Comparison of ENCODE assay signal across 9 cellular contexts in the genomic region with DNA sequence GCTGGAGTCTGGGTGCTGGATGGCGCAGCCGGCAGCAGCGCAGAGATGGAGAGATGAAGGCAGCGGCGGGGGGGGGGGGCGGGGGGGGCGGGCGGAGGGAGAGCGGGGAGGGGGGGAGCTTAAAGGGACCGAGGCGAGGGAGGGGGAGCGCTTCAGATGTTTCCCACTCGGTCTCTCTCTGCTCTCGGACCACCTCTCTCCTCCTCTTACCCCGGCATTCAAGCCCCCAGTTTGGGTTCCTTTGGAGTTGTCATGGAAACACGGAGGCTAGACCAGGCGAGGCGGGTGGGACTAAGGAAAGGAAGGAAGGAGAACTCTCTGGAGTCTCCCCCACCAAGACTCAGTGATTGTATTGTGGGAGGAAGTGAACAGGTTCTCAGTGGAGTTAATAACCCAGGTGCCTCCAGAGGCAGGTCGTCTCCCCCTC. TPM values are rescaled to one million over a fixed set of nuclear protein-coding genes. Genes with fewer than 3 reads are reported as not detected.
DNase-seq lines count a peak whose midpoint lies in the region; ATAC-seq and TF ChIP-seq lines count a peak whose summit lies in the region.
"Had no signal": no experiment of that assay in that cellular context is flagged by ENCODE, and none has a peak within 500 bp of the region (broad histone marks: within the 10 kb centered on the region; RNA-seq: fewer than 3 reads in every experiment).

Gene PRRT1 (minus strand): TSS at position 55 of the 427 bp plus-strand sequence. CDS start 112 bp downstream, outside the sequence.

- peak within 1 kb of the TSS; percentile 82 for H3K9ac ChIP-seq in skeletal muscle satellite cell (ENCODE audit: low read depth, low read length)

- peak within 1 kb of the TSS; percentile 94 for H3K4me2 ChIP-seq in skeletal muscle satellite cell (ENCODE audit: low read length)

- peaks cover 3% of the 10 kb centered on the region for H3K36me3 ChIP-seq in skeletal muscle satellite cell (ENCODE audit: insufficient read depth, low read length)

- H3K4me3 ChIP-seq in skeletal muscle satellite cell (ENCODE audit: low read length) = peak within 1 kb of the TSS; percentile 86

- H3K4me1 ChIP-seq in skeletal muscle satellite cell (ENCODE audit: control insufficient read depth, insufficient read depth, low read length) = peaks cover 28% of the 10 kb centered on the region

- CTCF ChIA-PET in activated CD8-positive, alpha-beta T cell treated with anti-CD3 and anti-CD28 coated beads, Interleukin-2, amount 10 ng/mL, durations not matched to agents 7 days and 5 days (lab: Charles Lee) = interaction anchor here (0.8 to 1.5 kb wide), 5 partner anchors 17 to 262 kb away, joined by 3 to 6 read pairs (median 3); partner anchors contain the start of gene ATF6B

- no peak for TF ChIP-seq CTCF in glutamatergic neuron (IDR thresholded peaks at IDR 0.05; ENCODE audit: partially characterized antibody, unreplicated experiment)
- TF ChIP-seq CTCF in GM13977 (IDR thresholded peaks at IDR 0.05; ENCODE audit: extremely low read depth, insufficient read depth, missing control alignments) = no peak

- H3K27me3 Mint-ChIP-seq in activated CD8-positive, alpha-beta T cell treated with anti-CD3 and anti-CD28 coated beads, Interleukin-2, amount 10 ng/mL, durations not matched to agents 7 days and 5 days (ENCODE audit: low read depth) = peaks cover 35% of the 10 kb centered on the region
- peaks cover 24% of the 10 kb centered on the region for H3K27me3 Mint-ChIP-seq in glutamatergic neuron (ENCODE audit: unreplicated experiment)

- peaks cover 23% of the 10 kb centered on the region for H3K27me3 ChIP-seq in skeletal muscle satellite cell (ENCODE audit: control insufficient read depth, insufficient read depth, low read length)

- no peaks in the 10 kb centered on the region for H3K36me3 Mint-ChIP-seq in activated CD8-positive, alpha-beta T cell treated with anti-CD3 and anti-CD28 coated beads, Interleukin-2, amount 10 ng/mL, durations not matched to agents 7 days and 5 days (ENCODE audit: low read depth)
- H3K36me3 Mint-ChIP-seq in glutamatergic neuron (ENCODE audit: unreplicated experiment) = no peaks in the 10 kb centered on the region

- peak within 1 kb of the TSS; percentile 61 for H3K27ac Mint-ChIP-seq in activated CD8-positive, alpha-beta T cell treated with anti-CD3 and anti-CD28 coated beads, Interleukin-2, amount 10 ng/mL, durations not matched to agents 7 days and 5 days
- H3K27ac Mint-ChIP-seq in glutamatergic neuron (ENCODE audit: unreplicated experiment) = peak within 1 kb of the TSS; percentile 94

- H3K4me1 Mint-ChIP-seq in activated CD8-positive, alpha-beta T cell treated with anti-CD3 and anti-CD28 coated beads, Interleukin-2, amount 10 ng/mL, durations not matched to agents 7 days and 5 days (ENCODE audit: low read depth) = peaks cover 56% of the 10 kb centered on the region
- peaks cover 30% of the 10 kb centered on the region for H3K4me1 Mint-ChIP-seq in glutamatergic neuron (ENCODE audit: low read depth, unreplicated experiment)

- no peaks in the 10 kb centered on the region for H3K9me3 ChIP-seq in skeletal muscle satellite cell (replicated peaks; ENCODE audit: low read length)

- no peak for ATAC-seq in activated CD8-positive, alpha-beta T cell treated with anti-CD3 and anti-CD28 coated beads, Interleukin-2, amount 10 ng/mL, durations not matched to agents 7 days and 5 days
- ATAC-seq in GM19467 (IDR thresholded peaks at IDR 0.05; ENCODE audit: unreplicated experiment) (no peak), HG02840 (IDR thresholded peaks at IDR 0.05; ENCODE audit: low FRiP score, unreplicated experiment) (no peak)

- H3K4me3 Mint-ChIP-seq in activated CD8-positive, alpha-beta T cell treated with anti-CD3 and anti-CD28 coated beads, Interleukin-2, amount 10 ng/mL, durations not matched to agents 7 days and 5 days = no peak within 1 kb of the TSS
- H3K4me3 Mint-ChIP-seq in glutamatergic neuron (ENCODE audit: unreplicated experiment) = peak within 1 kb of the TSS; percentile 100

- peak; percentile 80 for DNase-seq in GM03348 (ENCODE audit: low spot score)
- DNase-seq in activated CD8-positive, alpha-beta T cell treated with anti-CD3 and anti-CD28 coated beads, Interleukin-2, amount 10 ng/mL, durations not matched to agents 7 days and 5 days = no peak
- peak; percentile 29 for DNase-seq in glutamatergic neuron
- no peak for DNase-seq in GM13977 (ENCODE audit: low spot score)
- no peak for DNase-seq in ureter (ENCODE audit: low spot score)

- in situ Hi-C loops in GM13977 (cut with MboI; ENCODE audit: low pct_unique_long_range_greater_than_20kb, low sequenced_read_pairs, unreplicated experiment) = no loop called here

- no peaks in the 10 kb centered on the region for H3K9me3 Mint-ChIP-seq in activated CD8-positive, alpha-beta T cell treated with anti-CD3 and anti-CD28 coated beads, Interleukin-2, amount 10 ng/mL, durations not matched to agents 7 days and 5 days (ENCODE audit: insufficient read depth)
- H3K9me3 Mint-ChIP-seq in glutamatergic neuron (ENCODE audit: unreplicated experiment) = peaks cover 15% of the 10 kb centered on the region

- POLR2A ChIA-PET in activated CD8-positive, alpha-beta T cell treated with anti-CD3 and anti-CD28 coated beads, Interleukin-2, amount 10 ng/mL, durations not matched to agents 7 days and 5 days (lab: Charles Lee) = interaction anchor here (1.5 kb wide), 1 partner anchor 22 kb away, joined by 5 read pairs; the partner anchor contains the start of gene FKBPL

RNA-seq across cellular contexts. Expression of gene PRRT1, which starts in this region (rescaled TPM):
- total RNA-seq in activated CD8-positive, alpha-beta T cell treated with anti-CD3 and anti-CD28 coated beads, Interleukin-2, amount 10 ng/mL, durations not matched to agents 7 days and 5 days = under 1 TPM; 0.37 to 0.45 TPM
- total RNA-seq in glutamatergic neuron (ENCODE audit: unreplicated experiment) (5.1 TPM), ureter (2.8 TPM)
- total RNA-seq in skeletal muscle satellite cell (2012; rRNA removed) = under 0.01 TPM in 2 replicates
- total RNA-seq: myocyte had no signal

Comparison
In these comparisons a context has a peak if more than half of its experiments do, and no peak if none do; other contexts are left out.
1. DNase-seq: peak in GM03348 (single experiment) and glutamatergic neuron (single experiment); none in activated CD8-positive, alpha-beta T cell treated with anti-CD3 and anti-CD28 coated beads, Interleukin-2, amount 10 ng/mL, durations not matched to agents 7 days and 5 days (single experiment), GM13977 (single experiment) and ureter (single experiment).